ENCODE assay signal across 12 cellular contexts in genomic region chr7:69373171-69374035, GRCh38.
A peak's percentile ranks its signal among the peaks of the same experiment; 100 is the strongest.
DNase-seq lines count a peak whose midpoint lies in the region; ATAC-seq, FAIRE-seq and TF ChIP-seq lines count a peak whose summit lies in the region.
"Had no signal": no experiment of that assay in that cellular context is flagged by ENCODE, and none has a peak within 500 bp of the region (broad histone marks: within the 10 kb centered on the region; RNA-seq: fewer than 3 reads in every experiment).

No MANE protein-coding gene starts in this region.

- H3K36me3 Mint-ChIP-seq in stimulated activated memory B cell treated with anti-CD40 and anti-IgM and Interleukin-4, amounts not matched to agents 10 μg/mL and 1 μg/mL and 100 μg/mL, for 72 hours = no peaks in the 10 kb centered on the region
- no peaks in the 10 kb centered on the region for H3K36me3 Mint-ChIP-seq in endodermal cell (ENCODE audit: low read depth)
- no peaks in the 10 kb centered on the region for H3K36me3 Mint-ChIP-seq in type B pancreatic cell

- H3K9ac ChIP-seq in GM12878 (ENCODE audit: control insufficient read depth, insufficient read depth, low read length) (no peak overlapping the region), endodermal cell (ENCODE audit: extremely low read depth, low read length, poor library complexity, severe bottlenecking) (no peak overlapping the region)

- H3K4me3 ChIP-seq in MG63 (no peak overlapping the region), GM12878 (no peak overlapping the region), endodermal cell (ENCODE audit: low read length) (no peak overlapping the region)

- DNase-seq in GDM1 (lab: John Stamatoyannopoulos, UW) (peak; percentile 3), MG63 (peak; percentile 69), GM12878 (ENCODE audit: low read depth, low spot score) (no peak), ACHN (no peak), endodermal cell (no peak), type B pancreatic cell (ENCODE audit: extremely low spot score, unreplicated experiment) (no peak)
- DNase-seq: brain microvascular endothelial cell, DMS79, NCI-H524 had no signal

- peak; percentile 72 for ATAC-seq in GM12878
- ATAC-seq in stimulated activated memory B cell treated with anti-CD40 and anti-IgM and Interleukin-4, amounts not matched to agents 10 μg/mL and 1 μg/mL and 100 μg/mL, for 72 hours = peak; percentile 87

- no peak for TF ChIP-seq EP300 in GM12878 (IDR thresholded peaks at IDR 0.05; ENCODE audit: borderline replicate concordance in 1 of 2, control insufficient read depth in 1 of 2, low read depth in 2 of 2, low read length in 2 of 2)

- H3K9me3 Mint-ChIP-seq in stimulated activated memory B cell treated with anti-CD40 and anti-IgM and Interleukin-4, amounts not matched to agents 10 μg/mL and 1 μg/mL and 100 μg/mL, for 72 hours = peaks cover 5% of the 10 kb centered on the region
- H3K9me3 Mint-ChIP-seq in endodermal cell (no peaks in the 10 kb centered on the region), type B pancreatic cell (peaks cover 7% of the 10 kb centered on the region)

- WGBS in GM12878 (ENCODE audit: insufficient coverage, insufficient replicate concordance, low lambda C conversion rate, missing lambda C conversion rate) = 5% methylated on average over 6 of the region's 6 CpGs
- WGBS in endodermal cell (ENCODE audit: insufficient coverage in 1 of 2, insufficient read length in 1 of 2), 2 experiments = 59 to 86% methylated on average over 3 to 6 of the region's 6 CpGs

- no peak overlapping the region for H2AFZ ChIP-seq in GM12878 (ENCODE audit: control insufficient read depth, low read depth, low read length)

- no peak for FAIRE-seq in GM12878 (lab: Jason Lieb, UNC)

- no peak overlapping the region for H3K4me3 Mint-ChIP-seq in stimulated activated memory B cell treated with anti-CD40 and anti-IgM and Interleukin-4, amounts not matched to agents 10 μg/mL and 1 μg/mL and 100 μg/mL, for 72 hours
- no peak overlapping the region for H3K4me3 Mint-ChIP-seq in endodermal cell
- H3K4me3 Mint-ChIP-seq in type B pancreatic cell = no peak overlapping the region
- H3K4me3 Mint-ChIP-seq: activated T-helper 1 cell treated with anti-CD3 and anti-CD28 coated beads, Interleukin-12 subunit alpha, Interleukin-12 subunit beta, Interleukin-2, Interleukin-4 antibody, amounts not matched to agents 30 ng/mL and 10 ng/mL and 1 ng/mL, durations not matched to agents 14 hours and 24 hours and 36 hours had no signal

- no peak for TF ChIP-seq POLR2A in GM12878 (IDR thresholded peaks at IDR 0.05; ENCODE audit: low read depth, low read length)

- RAD21 ChIA-PET in GM12878 (lab: Charles Lee; ENCODE audit: unreplicated experiment) = no interaction called here

- H3K9me3 ChIP-seq in MG63 (no peaks in the 10 kb centered on the region), GM12878 (replicated peaks; ENCODE audit: control insufficient read depth, insufficient read depth, low read length) (no peaks in the 10 kb centered on the region), endodermal cell (ENCODE audit: control insufficient read depth, low read length) (no peaks in the 10 kb centered on the region)

- no peak for TF ChIP-seq RAD21 in GM12878 (IDR thresholded peaks at IDR 0.05; ENCODE audit: insufficient read depth, low read depth, low read length)

- POLR2A ChIA-PET in GM12878 (lab: Charles Lee) = no interaction called here

- no TSS peak for BruUV-seq in GM12878 (replicated peaks; lab: Mats Ljungman, UMichigan)

- H3K36me3 ChIP-seq in MG63 = no peaks in the 10 kb centered on the region
- H3K36me3 ChIP-seq in GM12878 (ENCODE audit: control insufficient read depth in 2 of 2, insufficient read depth in 2 of 2, low read length in 1 of 2) = no peaks in the 10 kb centered on the region
- no peaks in the 10 kb centered on the region for H3K36me3 ChIP-seq in endodermal cell (ENCODE audit: control insufficient read depth, insufficient read depth, low read length)
- H3K36me3 ChIP-seq: brain microvascular endothelial cell had no signal

- H3K4me1 ChIP-seq in GM12878 (ENCODE audit: control insufficient read depth, insufficient read depth, low read length) (no peaks in the 10 kb centered on the region), endodermal cell (ENCODE audit: control insufficient read depth, insufficient read depth, low read length) (no peaks in the 10 kb centered on the region)

- no peaks in the 10 kb centered on the region for H3K27me3 ChIP-seq in MG63
- no peaks in the 10 kb centered on the region for H3K27me3 ChIP-seq in GM12878 (replicated peaks in 1 of 2; ENCODE audit: control insufficient read depth in 2 of 2, insufficient read depth in 2 of 2, low read length in 1 of 2)
- H3K27me3 ChIP-seq in endodermal cell (ENCODE audit: control insufficient read depth, insufficient read depth, low read length, poor library complexity, severe bottlenecking) = peaks cover 4% of the 10 kb centered on the region
- H3K27me3 ChIP-seq: brain microvascular endothelial cell had no signal

- no peak overlapping the region for H3K4me2 ChIP-seq in GM12878 (ENCODE audit: control insufficient read depth, insufficient read depth)

- in situ Hi-C loops in GM12878 (cut with MboI) = no loop called here
- in situ Hi-C loops in ACHN (cut with HindIII; ENCODE audit: low pct_ligation_motif_present, low pct_unique_long_range_greater_than_20kb, low sequenced_read_pairs) = no loop called here

- H3K27ac Mint-ChIP-seq in stimulated activated memory B cell treated with anti-CD40 and anti-IgM and Interleukin-4, amounts not matched to agents 10 μg/mL and 1 μg/mL and 100 μg/mL, for 72 hours = peak overlapping the region; percentile 4
- H3K27ac Mint-ChIP-seq in endodermal cell (no peak overlapping the region), type B pancreatic cell (no peak overlapping the region)
- H3K27ac Mint-ChIP-seq: activated T-helper 1 cell treated with anti-CD3 and anti-CD28 coated beads, Interleukin-12 subunit alpha, Interleukin-12 subunit beta, Interleukin-2, Interleukin-4 antibody, amounts not matched to agents 30 ng/mL and 10 ng/mL and 1 ng/mL, durations not matched to agents 14 hours and 24 hours and 36 hours had no signal

- no peaks in the 10 kb centered on the region for H3K79me2 ChIP-seq in GM12878 (ENCODE audit: control insufficient read depth, insufficient read depth, low read length)

- H3K4me1 Mint-ChIP-seq in stimulated activated memory B cell treated with anti-CD40 and anti-IgM and Interleukin-4, amounts not matched to agents 10 μg/mL and 1 μg/mL and 100 μg/mL, for 72 hours = peaks cover 21% of the 10 kb centered on the region
- peaks cover 13% of the 10 kb centered on the region for H3K4me1 Mint-ChIP-seq in endodermal cell
- H3K4me1 Mint-ChIP-seq in type B pancreatic cell (ENCODE audit: unreplicated experiment) = peaks cover 8% of the 10 kb centered on the region

- TF ChIP-seq CTCF in GM12878 (IDR thresholded peaks at IDR 0.05 in 2 of 3, conservative IDR thresholded peaks at IDR 0.05 in 1 of 3; ENCODE audit: control insufficient read depth in 2 of 3, extremely low read depth in 1 of 3, insufficient read depth in 1 of 3, low read depth in 3 of 3, low read length in 3 of 3) = no peak
- no peak for TF ChIP-seq CTCF in endodermal cell (conservative IDR thresholded peaks at IDR 0.05)
- TF ChIP-seq CTCF in type B pancreatic cell (conservative IDR thresholded peaks at IDR 0.05) = no peak

- H3K27ac ChIP-seq in GM12878 (ENCODE audit: control insufficient read depth, insufficient read depth) (no peak overlapping the region), endodermal cell (ENCODE audit: low read depth, low read length) (no peak overlapping the region)
- H3K27ac ChIP-seq: brain microvascular endothelial cell, epithelial cell of prostate had no signal

- CTCF ChIA-PET in GM12878 (lab: Yijun Ruan, JAX) = no interaction called here

- peaks cover 1% of the 10 kb centered on the region for H3K27me3 Mint-ChIP-seq in stimulated activated memory B cell treated with anti-CD40 and anti-IgM and Interleukin-4, amounts not matched to agents 10 μg/mL and 1 μg/mL and 100 μg/mL, for 72 hours
- peaks cover 12% of the 10 kb centered on the region for H3K27me3 Mint-ChIP-seq in endodermal cell (ENCODE audit: insufficient read depth)
- H3K27me3 Mint-ChIP-seq in type B pancreatic cell = peaks cover 11% of the 10 kb centered on the region

- intact Hi-C loops in GM12878 (cut with micrococcal nuclease; ENCODE audit: unreplicated experiment) = no loop called here

- SMC1A ChIA-PET in GM12878 (lab: Charles Lee; ENCODE audit: uncharacterized antibody, unreplicated experiment) = no interaction called here

- H4K20me1 ChIP-seq in GM12878 (ENCODE audit: control insufficient read depth, insufficient read depth) = no peaks in the 10 kb centered on the region

TF ChIP-seq in GM12878, 131 proteins besides CTCF, POLR2A, EP300 and RAD21:
- peak; percentile 27; the same call in 1 of the 2 replicates for TF ChIP-seq JUNB (IDR thresholded peaks at IDR 0.05)
- no peak for TF ChIP-seq FOS (IDR thresholded peaks at IDR 0.05; ENCODE audit: borderline replicate concordance, extremely low read depth, insufficient read length)
- no peak for TF ChIP-seq PAX8 (IDR thresholded peaks at IDR 0.05)
- no peak for TF ChIP-seq RFX5 (IDR thresholded peaks at IDR 0.05; ENCODE audit: low read depth, low read length)

Comparison
In these comparisons a context has a peak if more than half of its experiments do, and no peak if none do; other contexts are left out.
1. DNase-seq: peak in GDM1 (single experiment) and MG63 (single experiment); none in GM12878 (single experiment), ACHN (single experiment), endodermal cell (single experiment) and type B pancreatic cell (single experiment).